10 cellular contexts compared by ENCODE assay signal in genomic region chr17:77182773-77183172, GRCh38. TPM values are rescaled to one million over a fixed set of nuclear protein-coding genes. Genes with fewer than 3 reads are reported as not detected.
A peak's percentile ranks its signal among the peaks of the same experiment; 100 is the strongest.
DNase-seq lines count a peak whose midpoint lies in the region; ATAC-seq and TF ChIP-seq lines count a peak whose summit lies in the region.
"Had no signal": no experiment of that assay in that cellular context is flagged by ENCODE, and none has a peak within 500 bp of the region (broad histone marks: within the 10 kb centered on the region; RNA-seq: fewer than 3 reads in every experiment).

No MANE protein-coding gene starts in this region.

- no peaks in the 10 kb centered on the region for H3K36me3 Mint-ChIP-seq in activated naive CD4-positive, alpha-beta T cell treated with anti-CD3 and anti-CD28 coated beads for 36 hours (ENCODE audit: low read depth)
- H3K36me3 Mint-ChIP-seq in T-helper 2 cell treated with Interferon-gamma antibody and Interleukin-4, amounts not matched to agents 5 μg/mL and 100 μg/mL, for 36 hours (ENCODE audit: low read depth): peaks cover 13% of the 10 kb centered on the region
- peaks cover 36% of the 10 kb centered on the region for H3K36me3 Mint-ChIP-seq in endothelial cell (ENCODE audit: low read depth, unreplicated experiment)
- H3K36me3 Mint-ChIP-seq in stimulated activated memory B cell treated with anti-CD40 and anti-IgM and Interleukin-4, amounts not matched to agents 10 μg/mL and 1 μg/mL and 100 μg/mL, for 72 hours: peaks cover 18% of the 10 kb centered on the region

- H2AFZ ChIP-seq in smooth muscle cell (ENCODE audit: low read depth): no peak overlapping the region

- H3K4me3 Mint-ChIP-seq in activated naive CD4-positive, alpha-beta T cell treated with anti-CD3 and anti-CD28 coated beads for 36 hours: peak overlapping the region; percentile 30
- peak overlapping the region; percentile 68 for H3K4me3 Mint-ChIP-seq in T-helper 2 cell treated with Interferon-gamma antibody and Interleukin-4, amounts not matched to agents 5 μg/mL and 100 μg/mL, for 36 hours
- H3K4me3 Mint-ChIP-seq in endothelial cell (ENCODE audit: unreplicated experiment): peak overlapping the region; percentile 42
- peak overlapping the region; percentile 39 for H3K4me3 Mint-ChIP-seq in stimulated activated memory B cell treated with anti-CD40 and anti-IgM and Interleukin-4, amounts not matched to agents 10 μg/mL and 1 μg/mL and 100 μg/mL, for 72 hours

- H3K4me1 ChIP-seq in smooth muscle cell (ENCODE audit: low read depth): peaks cover 25% of the 10 kb centered on the region

- no peak for TF ChIP-seq CTCF in endothelial cell (IDR thresholded peaks at IDR 0.05; ENCODE audit: unreplicated experiment)
- no peak for TF ChIP-seq CTCF in smooth muscle cell (IDR thresholded peaks at IDR 0.05; ENCODE audit: borderline replicate concordance, insufficient read depth, poor library complexity, severe bottlenecking)

- H3K27ac Mint-ChIP-seq in activated naive CD4-positive, alpha-beta T cell treated with anti-CD3 and anti-CD28 coated beads for 36 hours: peak overlapping the region; percentile 79
- H3K27ac Mint-ChIP-seq in T-helper 2 cell treated with Interferon-gamma antibody and Interleukin-4, amounts not matched to agents 5 μg/mL and 100 μg/mL, for 36 hours: peak overlapping the region; percentile 81
- H3K27ac Mint-ChIP-seq in endothelial cell (ENCODE audit: unreplicated experiment): peak overlapping the region; percentile 84
- H3K27ac Mint-ChIP-seq in stimulated activated memory B cell treated with anti-CD40 and anti-IgM and Interleukin-4, amounts not matched to agents 10 μg/mL and 1 μg/mL and 100 μg/mL, for 72 hours: peak overlapping the region; percentile 76

- no peak overlapping the region for H3K9ac ChIP-seq in smooth muscle cell (ENCODE audit: low read depth)

- no peak overlapping the region for H3K4me3 ChIP-seq in smooth muscle cell

- ATAC-seq in stimulated activated memory B cell treated with anti-CD40 and anti-IgM and Interleukin-4, amounts not matched to agents 10 μg/mL and 1 μg/mL and 100 μg/mL, for 72 hours: no peak

- intact Hi-C loops in activated naive CD4-positive, alpha-beta T cell treated with anti-CD3 and anti-CD28 coated beads for 36 hours (cut with micrococcal nuclease): no loop called here

- no peaks in the 10 kb centered on the region for H3F3A ChIP-seq in smooth muscle cell (ENCODE audit: low read depth)

- H3K27ac ChIP-seq in smooth muscle cell (ENCODE audit: low read depth): no peak overlapping the region
- H3K27ac ChIP-seq: WERI-Rb-1 had no signal

- no peaks in the 10 kb centered on the region for H3K9me3 Mint-ChIP-seq in activated naive CD4-positive, alpha-beta T cell treated with anti-CD3 and anti-CD28 coated beads for 36 hours
- H3K9me3 Mint-ChIP-seq in T-helper 2 cell treated with Interferon-gamma antibody and Interleukin-4, amounts not matched to agents 5 μg/mL and 100 μg/mL, for 36 hours: no peaks in the 10 kb centered on the region
- H3K9me3 Mint-ChIP-seq in endothelial cell (ENCODE audit: unreplicated experiment): no peaks in the 10 kb centered on the region
- H3K9me3 Mint-ChIP-seq in stimulated activated memory B cell treated with anti-CD40 and anti-IgM and Interleukin-4, amounts not matched to agents 10 μg/mL and 1 μg/mL and 100 μg/mL, for 72 hours: no peaks in the 10 kb centered on the region

- H3K4me1 Mint-ChIP-seq in activated naive CD4-positive, alpha-beta T cell treated with anti-CD3 and anti-CD28 coated beads for 36 hours (ENCODE audit: low read depth): peaks cover 37% of the 10 kb centered on the region
- peaks cover 28% of the 10 kb centered on the region for H3K4me1 Mint-ChIP-seq in T-helper 2 cell treated with Interferon-gamma antibody and Interleukin-4, amounts not matched to agents 5 μg/mL and 100 μg/mL, for 36 hours (ENCODE audit: low read depth)
- peaks cover 42% of the 10 kb centered on the region for H3K4me1 Mint-ChIP-seq in endothelial cell (ENCODE audit: unreplicated experiment)
- peaks cover 30% of the 10 kb centered on the region for H3K4me1 Mint-ChIP-seq in stimulated activated memory B cell treated with anti-CD40 and anti-IgM and Interleukin-4, amounts not matched to agents 10 μg/mL and 1 μg/mL and 100 μg/mL, for 72 hours

- H3K79me2 ChIP-seq in smooth muscle cell (ENCODE audit: low read depth): peaks cover 92% of the 10 kb centered on the region

- H3K27me3 Mint-ChIP-seq in activated naive CD4-positive, alpha-beta T cell treated with anti-CD3 and anti-CD28 coated beads for 36 hours (ENCODE audit: low read depth): no peaks in the 10 kb centered on the region
- no peaks in the 10 kb centered on the region for H3K27me3 Mint-ChIP-seq in T-helper 2 cell treated with Interferon-gamma antibody and Interleukin-4, amounts not matched to agents 5 μg/mL and 100 μg/mL, for 36 hours (ENCODE audit: low read depth)
- H3K27me3 Mint-ChIP-seq in endothelial cell (ENCODE audit: unreplicated experiment): peaks cover 5% of the 10 kb centered on the region
- H3K27me3 Mint-ChIP-seq in stimulated activated memory B cell treated with anti-CD40 and anti-IgM and Interleukin-4, amounts not matched to agents 10 μg/mL and 1 μg/mL and 100 μg/mL, for 72 hours: no peaks in the 10 kb centered on the region

- 87% methylated on average over 10 of the region's 10 CpGs for WGBS in smooth muscle cell (ENCODE audit: low lambda C conversion rate)

- H4K20me1 ChIP-seq in smooth muscle cell (ENCODE audit: low read depth): peaks cover 81% of the 10 kb centered on the region

- no peaks in the 10 kb centered on the region for H3K9me3 ChIP-seq in smooth muscle cell (replicated peaks; ENCODE audit: low read depth)

- H3K36me3 ChIP-seq in smooth muscle cell (ENCODE audit: low read depth): no peaks in the 10 kb centered on the region
- H3K36me3 ChIP-seq: WERI-Rb-1 had no signal

- H3K4me2 ChIP-seq in smooth muscle cell: no peak overlapping the region

- CTCF ChIA-PET in activated naive CD4-positive, alpha-beta T cell treated with anti-CD3 and anti-CD28 coated beads for 36 hours (lab: Charles Lee): interaction anchor here (1.2 to 1.4 kb wide), 2 partner anchors 16 to 94 kb away, joined by 4 read pairs; no protein-coding TSS in a partner anchor

- no peaks in the 10 kb centered on the region for H3K27me3 ChIP-seq in smooth muscle cell (ENCODE audit: low read depth)

- no peak for DNase-seq in activated naive CD4-positive, alpha-beta T cell treated with anti-CD3 and anti-CD28 coated beads for 36 hours
- no peak for DNase-seq in activated naive CD4-positive, alpha-beta T cell (lab: John Stamatoyannopoulos, UW)
- no peak for DNase-seq in T-helper 2 cell treated with Interferon-gamma antibody and Interleukin-4, amounts not matched to agents 5 μg/mL and 100 μg/mL, for 36 hours (ENCODE audit: low spot score)
- no peak for DNase-seq in endothelial cell (ENCODE audit: low spot score)
- no peak for DNase-seq in nucleus accumbens (lab: John Stamatoyannopoulos, UW)
- no peak for DNase-seq in smooth muscle cell (lab: John Stamatoyannopoulos, UW; ENCODE audit: unreplicated experiment)
- DNase-seq in NCI-H2081 treated with DMSO at 0.1 percent for 48 hours (lab: John Stamatoyannopoulos, UW): no peak
- DNase-seq: NCI-H446 treated with DMSO at 0.1 percent for 48 hours, WERI-Rb-1 had no signal

RNA-seq across cellular contexts. Expression of gene SEC14L1, which starts 42.0 kb away (rescaled TPM):
- total RNA-seq in activated naive CD4-positive, alpha-beta T cell treated with anti-CD3 and anti-CD28 coated beads for 36 hours: 10 to 100 TPM; 39.6 to 42.5 TPM
- total RNA-seq in endothelial cell (ENCODE audit: unreplicated experiment): 315 TPM
- 24.3 and 25.1 TPM in 2 replicates for total RNA-seq in smooth muscle cell
- 25.8 and 29.5 TPM in 2 replicates for polyA plus RNA-seq in smooth muscle cell
